ENCODE assay signal across 9 cellular contexts in the genomic region with DNA sequence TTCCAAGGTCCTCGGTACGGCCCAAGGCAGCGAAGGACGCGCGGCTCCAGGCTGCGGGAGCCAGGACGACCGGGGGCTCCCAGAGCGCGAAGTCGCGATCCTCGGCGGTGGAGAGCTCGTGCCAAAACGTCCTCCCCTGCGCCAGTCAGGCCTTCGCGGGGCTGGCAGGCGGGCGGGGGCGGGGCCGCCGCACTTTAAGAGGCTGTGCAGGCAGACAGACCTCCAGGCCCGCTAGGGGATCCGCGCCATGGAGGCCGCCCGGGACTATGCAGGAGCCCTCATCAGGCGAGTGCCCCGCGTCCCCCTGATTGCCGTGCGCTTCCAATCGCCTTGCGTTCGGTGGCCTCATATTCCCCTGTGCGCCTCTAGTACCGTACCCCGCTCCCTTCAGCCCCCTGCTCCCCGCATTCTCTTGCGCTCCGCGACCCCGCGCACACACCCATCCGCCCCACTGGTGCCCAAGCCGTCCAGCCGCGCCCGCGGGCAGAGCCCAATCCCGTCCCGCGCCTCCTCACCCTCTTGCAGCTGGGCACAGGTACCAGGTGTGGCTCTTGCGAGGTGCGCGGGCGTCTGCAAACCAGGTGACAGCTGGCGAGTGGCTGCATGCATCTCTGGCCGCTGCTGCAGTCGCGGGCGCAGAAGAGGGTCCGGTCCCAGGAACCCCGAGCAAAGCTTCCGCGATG. TPM values are rescaled to one million over a fixed set of nuclear protein-coding genes. Genes with fewer than 3 reads are reported as not detected.
DNase-seq lines count a peak whose midpoint lies in the region; ATAC-seq and TF ChIP-seq lines count a peak whose summit lies in the region.
"Had no signal": no experiment of that assay in that cellular context is flagged by ENCODE, and none has a peak within 500 bp of the region (broad histone marks: within the 10 kb centered on the region; RNA-seq: fewer than 3 reads in every experiment).

A gene with protein sequence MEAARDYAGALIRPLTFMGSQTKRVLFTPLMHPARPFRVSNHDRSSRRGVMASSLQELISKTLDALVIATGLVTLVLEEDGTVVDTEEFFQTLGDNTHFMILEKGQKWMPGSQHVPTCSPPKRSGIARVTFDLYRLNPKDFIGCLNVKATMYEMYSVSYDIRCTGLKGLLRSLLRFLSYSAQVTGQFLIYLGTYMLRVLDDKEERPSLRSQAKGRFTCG (plus strand): TSS at position 225 of the 683 bp plus-strand sequence. CDS start 23 bp downstream, at position 248.

- no peaks in the 10 kb centered on the region for H3K79me2 ChIP-seq in hepatocyte

- ATAC-seq in GM19023 (IDR thresholded peaks at IDR 0.05; ENCODE audit: unreplicated experiment) (no peak), HG03095 (IDR thresholded peaks at IDR 0.05; ENCODE audit: unreplicated experiment) (no peak)

- no peak within 1 kb of the TSS for H2AFZ ChIP-seq in hepatocyte

- 6% methylated on average over 48 of the region's 69 CpGs for WGBS in hepatocyte (ENCODE audit: low lambda C conversion rate, missing lambda C conversion rate)

- H3K27ac ChIP-seq in ascending aorta = no peak within 1 kb of the TSS
- no peak within 1 kb of the TSS for H3K27ac ChIP-seq in hepatocyte

- H3K27me3 ChIP-seq in ascending aorta = peaks cover 3% of the 10 kb centered on the region
- H3K27me3 ChIP-seq in hepatocyte = peaks cover 73% of the 10 kb centered on the region

- H3K9me2 ChIP-seq in hepatocyte (replicated peaks; ENCODE audit: insufficient read depth) = no peaks in the 10 kb centered on the region

- peak within 1 kb of the TSS; percentile 93 for H3K4me2 ChIP-seq in hepatocyte

- H3K4me3 ChIP-seq in ascending aorta (peak within 1 kb of the TSS; percentile 50 to 55), hepatocyte (peak within 1 kb of the TSS; percentile 7), retinal pigment epithelial cell (ENCODE audit: low read length) (peak within 1 kb of the TSS; percentile 42)

- no peaks in the 10 kb centered on the region for H3K36me3 ChIP-seq in ascending aorta
- H3K36me3 ChIP-seq in hepatocyte (replicated peaks; ENCODE audit: insufficient read depth, low read depth) = no peaks in the 10 kb centered on the region

- no peaks in the 10 kb centered on the region for H4K20me1 ChIP-seq in hepatocyte (ENCODE audit: insufficient read depth, poor library complexity, severe bottlenecking)

- H3K9me3 ChIP-seq in ascending aorta = no peaks in the 10 kb centered on the region
- no peaks in the 10 kb centered on the region for H3K9me3 ChIP-seq in hepatocyte (ENCODE audit: low read depth)

- intact Hi-C loops in ascending aorta (cut with DNase I) = no loop called here

- DNase-seq in GM03348 (ENCODE audit: low spot score) = peak; percentile 53
- DNase-seq in ascending aorta (ENCODE audit: low spot score in 2 of 2) = no peak
- peak; percentile 50 for DNase-seq in hepatocyte (ENCODE audit: low spot score)
- no peak for DNase-seq in retinal pigment epithelial cell (ENCODE audit: low read depth)
- DNase-seq in epidermal melanocyte (ENCODE audit: insufficient read length, low spot score) = no peak
- DNase-seq in GM20000 (ENCODE audit: low spot score) = no peak
- DNase-seq: activated gamma-delta T cell treated with Interleukin-2 at 50 U/mL for 16 hours had no signal

- no peak for TF ChIP-seq CTCF in ascending aorta (IDR thresholded peaks at IDR 0.05)
- no peak for TF ChIP-seq CTCF in hepatocyte (IDR thresholded peaks at IDR 0.05; ENCODE audit: poor library complexity)
- no peak for TF ChIP-seq CTCF in retinal pigment epithelial cell (conservative IDR thresholded peaks at IDR 0.05; ENCODE audit: low read depth, low read length)
- no peak for TF ChIP-seq CTCF in GM20000 (IDR thresholded peaks at IDR 0.05; ENCODE audit: extremely low read depth, missing control alignments)

- H3K4me1 ChIP-seq in ascending aorta = peaks cover 0 to 14% of the 10 kb centered on the region in 2 donors
- peaks cover 13% of the 10 kb centered on the region for H3K4me1 ChIP-seq in hepatocyte (ENCODE audit: insufficient read depth)

RNA-seq across cellular contexts. Expression of the gene that starts here (rescaled TPM):
- total RNA-seq in ascending aorta (not detected), hepatocyte (not detected in 2 replicates)
- polyA plus RNA-seq in hepatocyte = not detected in 2 replicates

Comparison
In these comparisons a context has a peak if more than half of its experiments do, and no peak if none do; other contexts are left out.
1. Peak in DNase-seq, H3K4me3 ChIP-seq and H3K4me2 ChIP-seq in hepatocyte; RNA of the gene not detected or under 1 TPM.